14 cellular contexts compared by ENCODE assay signal in the genomic region with DNA sequence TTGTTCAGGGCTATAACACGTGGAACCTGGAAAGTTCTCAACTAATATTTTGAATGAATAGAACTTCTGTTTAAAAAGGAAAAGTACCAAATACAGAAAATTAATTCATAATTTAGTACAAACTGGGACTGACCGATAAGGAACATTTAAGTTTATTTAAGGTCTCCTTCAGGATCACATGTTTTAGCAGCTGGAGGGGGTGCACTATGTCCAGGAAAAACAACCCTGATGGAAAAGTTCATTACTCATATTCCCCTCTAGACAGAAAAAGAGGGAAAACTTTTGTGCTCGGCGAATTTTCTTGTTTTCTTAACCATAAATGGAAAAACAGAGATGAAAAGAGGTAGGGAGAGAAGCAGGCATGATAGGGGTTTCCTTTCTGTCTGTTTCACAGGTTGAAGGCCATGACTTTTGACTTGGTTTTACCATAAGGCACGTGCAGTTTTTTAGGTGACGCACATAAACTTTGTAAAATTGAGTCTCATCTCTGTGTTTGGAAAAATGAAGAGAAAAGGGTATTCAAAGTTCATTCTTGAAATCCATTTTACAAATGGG. TPM values are rescaled to one million over a fixed set of nuclear protein-coding genes. Genes with fewer than 3 reads are reported as not detected.
DNase-seq lines count a peak whose midpoint lies in the region; ATAC-seq and TF ChIP-seq lines count a peak whose summit lies in the region.
"Had no signal": no experiment of that assay in that cellular context is flagged by ENCODE, and none has a peak within 500 bp of the region (broad histone marks: within the 10 kb centered on the region; RNA-seq: fewer than 3 reads in every experiment).

No MANE protein-coding gene starts in this region.

- DNase-seq in Right ventricle myocardium inferior (ENCODE audit: missing footprints): no peak
- DNase-seq in Right ventricle myocardium superior: no peak
- DNase-seq in dermis microvascular lymphatic vessel endothelial cell (ENCODE audit: low read depth in 2 of 2): peak; percentile 71 to 78
- no peak for DNase-seq in left ventricle myocardium superior
- no peak for DNase-seq in tibial artery
- no peak for DNase-seq in DMS53 (lab: John Stamatoyannopoulos, UW)
- no peak for DNase-seq in NCI-H2107 treated with DMSO at 0.1 percent for 48 hours (lab: John Stamatoyannopoulos, UW; ENCODE audit: unreplicated experiment)
- DNase-seq in stimulated activated effector memory CD8-positive, alpha-beta T cell treated with anti-CD3 and anti-CD28 coated beads, Interleukin-12 subunit alpha, Interleukin-12 subunit beta, amount 100 ng/mL, for 72 hours (ENCODE audit: low spot score in 2 of 2): no peak
- DNase-seq: Caco-2; CD8-positive, alpha-beta memory T cell; GM23248; H7 had no signal

- H3K4me1 Mint-ChIP-seq in stimulated activated effector memory CD8-positive, alpha-beta T cell treated with anti-CD3 and anti-CD28 coated beads, Interleukin-12 subunit alpha, Interleukin-12 subunit beta, amount 100 ng/mL, for 72 hours: no peaks in the 10 kb centered on the region
- H3K4me1 Mint-ChIP-seq: CD8-positive, alpha-beta memory T cell had no signal

- H3K36me3 Mint-ChIP-seq in stimulated activated effector memory CD8-positive, alpha-beta T cell treated with anti-CD3 and anti-CD28 coated beads, Interleukin-12 subunit alpha, Interleukin-12 subunit beta, amount 100 ng/mL, for 72 hours: no peaks in the 10 kb centered on the region

- H3K4me3 ChIP-seq in tibial artery: no peak overlapping the region
- H3K4me3 ChIP-seq: GM23248 had no signal

- no peaks in the 10 kb centered on the region for H3K9me3 Mint-ChIP-seq in stimulated activated effector memory CD8-positive, alpha-beta T cell treated with anti-CD3 and anti-CD28 coated beads, Interleukin-12 subunit alpha, Interleukin-12 subunit beta, amount 100 ng/mL, for 72 hours

- H3K27ac Mint-ChIP-seq in stimulated activated effector memory CD8-positive, alpha-beta T cell treated with anti-CD3 and anti-CD28 coated beads, Interleukin-12 subunit alpha, Interleukin-12 subunit beta, amount 100 ng/mL, for 72 hours: no peak overlapping the region

- H3K9me3 ChIP-seq in tibial artery: peaks cover 0 to 3% (median 0%) of the 10 kb centered on the region in 3 donors
- H3K9me3 ChIP-seq: Caco-2 had no signal

- intact Hi-C loops in Right ventricle myocardium inferior (cut with DNase I) (no loop called here), Right ventricle myocardium superior (cut with DNase I) (no loop called here), left ventricle myocardium superior (cut with micrococcal nuclease) (no loop called here), tibial artery (cut with DNase I; ENCODE audit: low total_unique reads) (no loop called here)

- peak overlapping the region; percentile 31 to 51 for H3K27ac ChIP-seq in tibial artery
- H3K27ac ChIP-seq: 22Rv1, GM23248, HL-60 had no signal

- no peak overlapping the region for H3K4me3 Mint-ChIP-seq in stimulated activated effector memory CD8-positive, alpha-beta T cell treated with anti-CD3 and anti-CD28 coated beads, Interleukin-12 subunit alpha, Interleukin-12 subunit beta, amount 100 ng/mL, for 72 hours
- H3K4me3 Mint-ChIP-seq: CD8-positive, alpha-beta memory T cell had no signal

- no peaks in the 10 kb centered on the region for H3K36me3 ChIP-seq in tibial artery

- no peaks in the 10 kb centered on the region for H3K27me3 ChIP-seq in tibial artery

- no peak for TF ChIP-seq CTCF in tibial artery (IDR thresholded peaks at IDR 0.05)

- ATAC-seq in Right ventricle myocardium inferior (peak; percentile 23), Right ventricle myocardium superior (ENCODE audit: poor library complexity) (no peak), left ventricle myocardium superior (peak; percentile 74)
- ATAC-seq in stimulated activated effector memory CD8-positive, alpha-beta T cell treated with anti-CD3 and anti-CD28 coated beads, Interleukin-12 subunit alpha, Interleukin-12 subunit beta, amount 100 ng/mL, for 72 hours: no peak

- H3K4me1 ChIP-seq in tibial artery: peaks cover 0 to 10% (median 3%) of the 10 kb centered on the region in 4 donors
- H3K4me1 ChIP-seq: Caco-2 had no signal

RNA-seq across cellular contexts. Expression of a gene that starts 26.5 kb away (rescaled TPM):
- 16.0 TPM for total RNA-seq in Right ventricle myocardium inferior
- 16.8 TPM for total RNA-seq in Right ventricle myocardium superior
- total RNA-seq in dermis microvascular lymphatic vessel endothelial cell: 67.8 and 122 TPM in 2 replicates
- total RNA-seq in left ventricle myocardium superior: 14.0 TPM
- total RNA-seq: GM23248 had no signal

Comparison
In these comparisons a context has a peak if more than half of its experiments do, and no peak if none do; other contexts are left out.
1. ATAC-seq: peak in Right ventricle myocardium inferior (single experiment) and left ventricle myocardium superior (single experiment); none in Right ventricle myocardium superior (single experiment) and stimulated activated effector memory CD8-positive, alpha-beta T cell treated with anti-CD3 and anti-CD28 coated beads, Interleukin-12 subunit alpha, Interleukin-12 subunit beta, amount 100 ng/mL, for 72 hours (single experiment).
2. DNase-seq: peak in dermis microvascular lymphatic vessel endothelial cell (2 of 2); none in Right ventricle myocardium inferior (single experiment), Right ventricle myocardium superior (single experiment), left ventricle myocardium superior (single experiment), tibial artery (0 of 2), DMS53 (single experiment), NCI-H2107 treated with DMSO at 0.1 percent for 48 hours (single experiment) and stimulated activated effector memory CD8-positive, alpha-beta T cell treated with anti-CD3 and anti-CD28 coated beads, Interleukin-12 subunit alpha, Interleukin-12 subunit beta, amount 100 ng/mL, for 72 hours (0 of 2).